20 cellular contexts compared by ENCODE assay signal in genomic region chr9:97806721-97807120, GRCh38. TPM values are rescaled to one million over a fixed set of nuclear protein-coding genes. Genes with fewer than 3 reads are reported as not detected.
A peak's percentile ranks its signal among the peaks of the same experiment; 100 is the strongest.
DNase-seq lines count a peak whose midpoint lies in the region; ATAC-seq, FAIRE-seq and TF ChIP-seq lines count a peak whose summit lies in the region.
"Had no signal": no experiment of that assay in that cellular context is flagged by ENCODE, and none has a peak within 500 bp of the region (broad histone marks: within the 10 kb centered on the region; RNA-seq: fewer than 3 reads in every experiment).

No MANE protein-coding gene starts in this region.

- H3K27ac ChIP-seq in mesenchymal stem cell (ENCODE audit: low read length, poor library complexity, severe bottlenecking) (no peak overlapping the region), ovary (no peak overlapping the region)
- H3K27ac ChIP-seq: BLaER1, GM23248 had no signal

- no peak overlapping the region for H4K8ac ChIP-seq in mesenchymal stem cell (ENCODE audit: low read length)

- TF ChIP-seq POLR2A in ovary (IDR thresholded peaks at IDR 0.05): no peak

- H3K4me1 ChIP-seq in mesenchymal stem cell (ENCODE audit: control insufficient read depth, insufficient read depth, low read depth, low read length) (peaks cover 39% of the 10 kb centered on the region), ovary (ENCODE audit: insufficient read depth) (no peaks in the 10 kb centered on the region)
- H3K4me1 ChIP-seq: BLaER1 had no signal

- no peaks in the 10 kb centered on the region for H3K9me3 Mint-ChIP-seq in nephron progenitor cell
- H3K9me3 Mint-ChIP-seq: CD4-positive, alpha-beta memory T cell had no signal

- H3K27me3 ChIP-seq in bronchial epithelial cell (ENCODE audit: control insufficient read depth, insufficient read depth, low read length): no peaks in the 10 kb centered on the region
- H3K27me3 ChIP-seq in mesenchymal stem cell (ENCODE audit: control insufficient read depth in 1 of 2, insufficient read depth in 1 of 2, low read length in 2 of 2): peaks cover 0 to 49% of the 10 kb centered on the region in 2 experiments
- no peaks in the 10 kb centered on the region for H3K27me3 ChIP-seq in ovary
- H3K27me3 ChIP-seq: BLaER1 had no signal

- H3K23ac ChIP-seq in mesenchymal stem cell (ENCODE audit: low read length in 2 of 2): no peak overlapping the region

- H3K9ac ChIP-seq in mesenchymal stem cell (ENCODE audit: low read length): no peak overlapping the region
- H3K9ac ChIP-seq: BLaER1, GM23248 had no signal

- no peak overlapping the region for H4K91ac ChIP-seq in mesenchymal stem cell (ENCODE audit: low read length)

- no peaks in the 10 kb centered on the region for H3K79me1 ChIP-seq in mesenchymal stem cell (replicated peaks; ENCODE audit: low read length, poor library complexity, severe bottlenecking)

- H3K4me1 Mint-ChIP-seq in nephron progenitor cell: peaks cover 5% of the 10 kb centered on the region

- no peak overlapping the region for H3K4me2 ChIP-seq in mesenchymal stem cell (ENCODE audit: low read length, poor library complexity, severe bottlenecking)
- H3K4me2 ChIP-seq: BLaER1 had no signal

- H2AFZ ChIP-seq in mesenchymal stem cell (ENCODE audit: low read depth, low read length): no peak overlapping the region
- H2AFZ ChIP-seq: GM23248 had no signal

- peaks cover 91% of the 10 kb centered on the region for H3K27me3 Mint-ChIP-seq in nephron progenitor cell (ENCODE audit: low read depth, poor library complexity)

- H2BK120ac ChIP-seq in mesenchymal stem cell (ENCODE audit: low read depth, low read length): no peak overlapping the region

- no peak overlapping the region for H2BK12ac ChIP-seq in mesenchymal stem cell (ENCODE audit: low read length in 2 of 2)

- intact Hi-C loops in ovary (cut with DNase I) (no loop called here), sciatic nerve (cut with DNase I) (no loop called here)

- WGBS in mesenchymal stem cell: 91% methylated on average over 1 of the region's 2 CpGs
- WGBS in ovary, 3 donors: 49 to 66% (median 61%) methylated on average over 2 of the region's 2 CpGs

- no peaks in the 10 kb centered on the region for H3K9me3 ChIP-seq in mesenchymal stem cell (ENCODE audit: control insufficient read depth, low read length)
- H3K9me3 ChIP-seq in ovary: no peaks in the 10 kb centered on the region
- H3K9me3 ChIP-seq: BLaER1 had no signal

- no peaks in the 10 kb centered on the region for H3K36me3 Mint-ChIP-seq in nephron progenitor cell (ENCODE audit: low read depth)
- H3K36me3 Mint-ChIP-seq: CD14-positive monocyte; CD4-positive, alpha-beta memory T cell had no signal

- no peak for TF ChIP-seq CTCF in AG10803 (conservative IDR thresholded peaks at IDR 0.05; ENCODE audit: low read length)
- no peak for TF ChIP-seq CTCF in bronchial epithelial cell (IDR thresholded peaks at IDR 0.05; ENCODE audit: insufficient read depth, low read length, severe bottlenecking)
- no peak for TF ChIP-seq CTCF in ovary (IDR thresholded peaks at IDR 0.05)
- TF ChIP-seq CTCF in nephron progenitor cell (IDR thresholded peaks at IDR 0.05): no peak

- no peak overlapping the region for H3K14ac ChIP-seq in mesenchymal stem cell (ENCODE audit: low read length in 2 of 2)

- H3K36me3 ChIP-seq in bronchial epithelial cell (ENCODE audit: control insufficient read depth, insufficient read depth, low read length) (no peaks in the 10 kb centered on the region), mesenchymal stem cell (ENCODE audit: control insufficient read depth in 1 of 2, insufficient read depth in 2 of 2, low read depth in 1 of 2, low read length in 2 of 2) (no peaks in the 10 kb centered on the region), ovary (no peaks in the 10 kb centered on the region)
- H3K36me3 ChIP-seq: BLaER1 had no signal

- FAIRE-seq in bronchial epithelial cell (lab: Jason Lieb, UNC): no peak
- FAIRE-seq: A204.1, GM12892, GM18507, H54 had no signal

- H2BK15ac ChIP-seq in mesenchymal stem cell (ENCODE audit: low read depth, poor library complexity, severe bottlenecking): no peak overlapping the region

- no peak overlapping the region for H3K4me3 Mint-ChIP-seq in nephron progenitor cell
- H3K4me3 Mint-ChIP-seq: CD4-positive, alpha-beta memory T cell had no signal

- no peak overlapping the region for H3K4ac ChIP-seq in mesenchymal stem cell (ENCODE audit: low read depth in 1 of 2, low read length in 2 of 2)

- DNase-seq in AG10803 (ENCODE audit: low read depth): peak; percentile 12
- DNase-seq in MV-4-11 (lab: John Stamatoyannopoulos, UW): peak; percentile 57
- peak; percentile 76 for DNase-seq in bronchial epithelial cell (ENCODE audit: low read depth)
- no peak for DNase-seq in mesenchymal stem cell
- DNase-seq in ovary: no peak
- DNase-seq in activated CD8-positive, alpha-beta memory T cell treated with anti-CD3 and anti-CD28 coated beads, Interleukin-2, amount 50 U/mL, for 4 hours: no peak
- no peak for DNase-seq in nephron progenitor cell
- no peak for DNase-seq in sciatic nerve (ENCODE audit: low spot score)
- DNase-seq: CD4-positive, alpha-beta memory T cell; DMS153; DMS79; GDM1; GM23248; HCEC 1CT had no signal

- peak overlapping the region; percentile 94 for H2AK5ac ChIP-seq in mesenchymal stem cell (ENCODE audit: low read length, severe bottlenecking)

- H3K18ac ChIP-seq in mesenchymal stem cell (ENCODE audit: low read depth in 1 of 2, low read length in 2 of 2): no peak overlapping the region

- H3K4me3 ChIP-seq in AG10803 (ENCODE audit: low read length): no peak overlapping the region
- no peak overlapping the region for H3K4me3 ChIP-seq in bronchial epithelial cell (ENCODE audit: low read depth, low read length)
- no peak overlapping the region for H3K4me3 ChIP-seq in mesenchymal stem cell (ENCODE audit: insufficient read depth in 1 of 2, low read depth in 1 of 2, low read length in 2 of 2)
- H3K4me3 ChIP-seq in ovary: no peak overlapping the region
- H3K4me3 ChIP-seq: BLaER1, GM23248 had no signal

- no peak overlapping the region for H3K27ac Mint-ChIP-seq in nephron progenitor cell
- H3K27ac Mint-ChIP-seq: CD4-positive, alpha-beta memory T cell had no signal

- no peak overlapping the region for H2BK5ac ChIP-seq in mesenchymal stem cell (ENCODE audit: low read depth, low read length, poor library complexity, severe bottlenecking)

- no peak for TF ChIP-seq EP300 in ovary (IDR thresholded peaks at IDR 0.05)

- no peak for ATAC-seq in sciatic nerve

RNA-seq across cellular contexts. Expression of gene FOXE1, which starts 46.3 kb away (rescaled TPM):
- total RNA-seq in bronchial epithelial cell: 1.1 and 2.6 TPM in 2 replicates
- polyA plus RNA-seq in mesenchymal stem cell (2013, experiment 1 of 2): not detected
- not detected for polyA plus RNA-seq in mesenchymal stem cell (2013, experiment 2 of 2)
- not detected for total RNA-seq in ovary
- not detected for polyA plus RNA-seq in ovary
- total RNA-seq in sciatic nerve: not detected
- total RNA-seq: CD4-positive, alpha-beta memory T cell; GM23248 had no signal
- polyA plus RNA-seq: CD14-positive monocyte; CD4-positive, alpha-beta memory T cell; GM23248 had no signal

Comparison
In these comparisons a context has a peak if more than half of its experiments do, and no peak if none do; other contexts are left out.
1. DNase-seq: peak in AG10803 (single experiment), MV-4-11 (single experiment) and bronchial epithelial cell (single experiment); none in mesenchymal stem cell (single experiment), ovary (0 of 5), activated CD8-positive, alpha-beta memory T cell treated with anti-CD3 and anti-CD28 coated beads, Interleukin-2, amount 50 U/mL, for 4 hours (single experiment), nephron progenitor cell (single experiment) and sciatic nerve (single experiment).